1 cellular context compared by ENCODE assay signal in the genomic region with DNA sequence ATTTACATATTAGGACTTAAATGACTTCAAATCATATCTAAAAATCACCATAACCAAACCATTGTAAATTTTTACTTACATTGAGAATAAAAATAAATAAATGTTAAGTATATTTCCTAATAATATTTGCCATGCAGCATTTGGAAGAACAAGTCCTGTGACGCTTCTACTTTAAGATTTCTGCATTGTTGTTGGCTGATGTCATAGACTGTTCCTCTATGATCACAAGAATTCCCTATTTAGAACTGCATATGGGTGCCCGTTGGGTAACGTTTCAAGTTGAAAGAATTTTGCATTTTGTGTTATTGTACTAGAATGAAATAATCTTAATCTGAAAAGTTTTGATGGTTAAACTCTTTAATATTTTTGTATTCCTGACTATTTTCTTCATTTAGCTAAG.
TF ChIP-seq lines count a peak whose summit lies in the region.

No MANE protein-coding gene starts in this region.

TF ChIP-seq in WTC11, 78 proteins besides CTCF, POLR2A, EP300 and RAD21 (continued from another document):
- TF ChIP-seq HMGXB4 (CRISPR knock-in tag; IDR thresholded peaks at IDR 0.05) = no peak
- no peak for TF ChIP-seq ZNF138 (CRISPR knock-in tag; conservative IDR thresholded peaks at IDR 0.05)
